In the genomic region with DNA sequence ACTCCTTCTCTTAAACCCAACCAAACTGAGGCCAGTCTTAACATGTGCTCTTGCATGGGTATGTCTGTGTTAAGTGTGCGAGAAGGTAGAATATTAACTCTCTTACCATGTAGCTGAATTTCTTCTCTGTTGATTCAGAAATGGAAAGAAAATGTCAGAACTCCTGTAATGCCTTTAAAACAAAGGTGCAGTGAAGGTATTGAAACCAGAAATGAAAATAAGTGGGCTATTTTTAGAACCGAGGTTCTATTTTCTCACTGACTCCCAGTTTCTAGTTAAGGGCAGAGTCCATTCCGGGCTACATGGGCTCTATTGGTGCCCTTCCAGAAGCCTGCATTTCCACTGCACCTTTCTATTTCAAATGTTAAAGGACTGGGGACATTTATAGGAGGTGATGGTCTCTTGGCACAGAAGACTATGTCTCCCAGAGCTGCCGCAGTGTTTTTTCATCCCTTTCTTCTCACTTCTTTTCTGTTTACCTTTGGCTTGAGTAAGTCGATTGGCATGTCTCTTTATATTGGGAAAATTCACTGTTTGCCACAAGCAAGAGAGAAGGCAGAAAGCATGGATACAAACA, we compare ENCODE assay signal across 1 cellular context.
A peak's percentile ranks its signal among the peaks of the same experiment; 100 is the strongest.
TF ChIP-seq lines count a peak whose summit lies in the region.

No MANE protein-coding gene starts in this region.

TF ChIP-seq in GM12878, 131 proteins besides CTCF, POLR2A, EP300 and RAD21 (continued from another document and continues in another):
- TF ChIP-seq, protein P1, sequence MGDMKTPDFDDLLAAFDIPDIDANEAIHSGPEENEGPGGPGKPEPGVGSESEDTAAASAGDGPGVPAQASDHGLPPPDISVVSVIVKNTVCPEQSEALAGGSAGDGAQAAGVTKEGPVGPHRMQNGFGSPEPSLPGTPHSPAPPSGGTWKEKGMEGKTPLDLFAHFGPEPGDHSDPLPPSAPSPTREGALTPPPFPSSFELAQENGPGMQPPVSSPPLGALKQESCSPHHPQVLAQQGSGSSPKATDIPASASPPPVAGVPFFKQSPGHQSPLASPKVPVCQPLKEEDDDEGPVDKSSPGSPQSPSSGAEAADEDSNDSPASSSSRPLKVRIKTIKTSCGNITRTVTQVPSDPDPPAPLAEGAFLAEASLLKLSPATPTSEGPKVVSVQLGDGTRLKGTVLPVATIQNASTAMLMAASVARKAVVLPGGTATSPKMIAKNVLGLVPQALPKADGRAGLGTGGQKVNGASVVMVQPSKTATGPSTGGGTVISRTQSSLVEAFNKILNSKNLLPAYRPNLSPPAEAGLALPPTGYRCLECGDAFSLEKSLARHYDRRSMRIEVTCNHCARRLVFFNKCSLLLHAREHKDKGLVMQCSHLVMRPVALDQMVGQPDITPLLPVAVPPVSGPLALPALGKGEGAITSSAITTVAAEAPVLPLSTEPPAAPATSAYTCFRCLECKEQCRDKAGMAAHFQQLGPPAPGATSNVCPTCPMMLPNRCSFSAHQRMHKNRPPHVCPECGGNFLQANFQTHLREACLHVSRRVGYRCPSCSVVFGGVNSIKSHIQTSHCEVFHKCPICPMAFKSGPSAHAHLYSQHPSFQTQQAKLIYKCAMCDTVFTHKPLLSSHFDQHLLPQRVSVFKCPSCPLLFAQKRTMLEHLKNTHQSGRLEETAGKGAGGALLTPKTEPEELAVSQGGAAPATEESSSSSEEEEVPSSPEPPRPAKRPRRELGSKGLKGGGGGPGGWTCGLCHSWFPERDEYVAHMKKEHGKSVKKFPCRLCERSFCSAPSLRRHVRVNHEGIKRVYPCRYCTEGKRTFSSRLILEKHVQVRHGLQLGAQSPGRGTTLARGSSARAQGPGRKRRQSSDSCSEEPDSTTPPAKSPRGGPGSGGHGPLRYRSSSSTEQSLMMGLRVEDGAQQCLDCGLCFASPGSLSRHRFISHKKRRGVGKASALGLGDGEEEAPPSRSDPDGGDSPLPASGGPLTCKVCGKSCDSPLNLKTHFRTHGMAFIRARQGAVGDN (IDR thresholded peaks at IDR 0.05): peak; percentile 79
- TF ChIP-seq, protein P2, sequence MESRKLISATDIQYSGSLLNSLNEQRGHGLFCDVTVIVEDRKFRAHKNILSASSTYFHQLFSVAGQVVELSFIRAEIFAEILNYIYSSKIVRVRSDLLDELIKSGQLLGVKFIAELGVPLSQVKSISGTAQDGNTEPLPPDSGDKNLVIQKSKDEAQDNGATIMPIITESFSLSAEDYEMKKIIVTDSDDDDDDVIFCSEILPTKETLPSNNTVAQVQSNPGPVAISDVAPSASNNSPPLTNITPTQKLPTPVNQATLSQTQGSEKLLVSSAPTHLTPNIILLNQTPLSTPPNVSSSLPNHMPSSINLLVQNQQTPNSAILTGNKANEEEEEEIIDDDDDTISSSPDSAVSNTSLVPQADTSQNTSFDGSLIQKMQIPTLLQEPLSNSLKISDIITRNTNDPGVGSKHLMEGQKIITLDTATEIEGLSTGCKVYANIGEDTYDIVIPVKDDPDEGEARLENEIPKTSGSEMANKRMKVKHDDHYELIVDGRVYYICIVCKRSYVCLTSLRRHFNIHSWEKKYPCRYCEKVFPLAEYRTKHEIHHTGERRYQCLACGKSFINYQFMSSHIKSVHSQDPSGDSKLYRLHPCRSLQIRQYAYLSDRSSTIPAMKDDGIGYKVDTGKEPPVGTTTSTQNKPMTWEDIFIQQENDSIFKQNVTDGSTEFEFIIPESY (IDR thresholded peaks at IDR 0.05): no peak
- TF ChIP-seq, protein P3, sequence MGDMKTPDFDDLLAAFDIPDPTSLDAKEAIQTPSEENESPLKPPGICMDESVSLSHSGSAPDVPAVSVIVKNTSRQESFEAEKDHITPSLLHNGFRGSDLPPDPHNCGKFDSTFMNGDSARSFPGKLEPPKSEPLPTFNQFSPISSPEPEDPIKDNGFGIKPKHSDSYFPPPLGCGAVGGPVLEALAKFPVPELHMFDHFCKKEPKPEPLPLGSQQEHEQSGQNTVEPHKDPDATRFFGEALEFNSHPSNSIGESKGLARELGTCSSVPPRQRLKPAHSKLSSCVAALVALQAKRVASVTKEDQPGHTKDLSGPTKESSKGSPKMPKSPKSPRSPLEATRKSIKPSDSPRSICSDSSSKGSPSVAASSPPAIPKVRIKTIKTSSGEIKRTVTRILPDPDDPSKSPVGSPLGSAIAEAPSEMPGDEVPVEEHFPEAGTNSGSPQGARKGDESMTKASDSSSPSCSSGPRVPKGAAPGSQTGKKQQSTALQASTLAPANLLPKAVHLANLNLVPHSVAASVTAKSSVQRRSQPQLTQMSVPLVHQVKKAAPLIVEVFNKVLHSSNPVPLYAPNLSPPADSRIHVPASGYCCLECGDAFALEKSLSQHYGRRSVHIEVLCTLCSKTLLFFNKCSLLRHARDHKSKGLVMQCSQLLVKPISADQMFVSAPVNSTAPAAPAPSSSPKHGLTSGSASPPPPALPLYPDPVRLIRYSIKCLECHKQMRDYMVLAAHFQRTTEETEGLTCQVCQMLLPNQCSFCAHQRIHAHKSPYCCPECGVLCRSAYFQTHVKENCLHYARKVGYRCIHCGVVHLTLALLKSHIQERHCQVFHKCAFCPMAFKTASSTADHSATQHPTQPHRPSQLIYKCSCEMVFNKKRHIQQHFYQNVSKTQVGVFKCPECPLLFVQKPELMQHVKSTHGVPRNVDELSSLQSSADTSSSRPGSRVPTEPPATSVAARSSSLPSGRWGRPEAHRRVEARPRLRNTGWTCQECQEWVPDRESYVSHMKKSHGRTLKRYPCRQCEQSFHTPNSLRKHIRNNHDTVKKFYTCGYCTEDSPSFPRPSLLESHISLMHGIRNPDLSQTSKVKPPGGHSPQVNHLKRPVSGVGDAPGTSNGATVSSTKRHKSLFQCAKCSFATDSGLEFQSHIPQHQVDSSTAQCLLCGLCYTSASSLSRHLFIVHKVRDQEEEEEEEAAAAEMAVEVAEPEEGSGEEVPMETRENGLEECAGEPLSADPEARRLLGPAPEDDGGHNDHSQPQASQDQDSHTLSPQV (IDR thresholded peaks at IDR 0.05): no peak
- TF ChIP-seq, protein P4, sequence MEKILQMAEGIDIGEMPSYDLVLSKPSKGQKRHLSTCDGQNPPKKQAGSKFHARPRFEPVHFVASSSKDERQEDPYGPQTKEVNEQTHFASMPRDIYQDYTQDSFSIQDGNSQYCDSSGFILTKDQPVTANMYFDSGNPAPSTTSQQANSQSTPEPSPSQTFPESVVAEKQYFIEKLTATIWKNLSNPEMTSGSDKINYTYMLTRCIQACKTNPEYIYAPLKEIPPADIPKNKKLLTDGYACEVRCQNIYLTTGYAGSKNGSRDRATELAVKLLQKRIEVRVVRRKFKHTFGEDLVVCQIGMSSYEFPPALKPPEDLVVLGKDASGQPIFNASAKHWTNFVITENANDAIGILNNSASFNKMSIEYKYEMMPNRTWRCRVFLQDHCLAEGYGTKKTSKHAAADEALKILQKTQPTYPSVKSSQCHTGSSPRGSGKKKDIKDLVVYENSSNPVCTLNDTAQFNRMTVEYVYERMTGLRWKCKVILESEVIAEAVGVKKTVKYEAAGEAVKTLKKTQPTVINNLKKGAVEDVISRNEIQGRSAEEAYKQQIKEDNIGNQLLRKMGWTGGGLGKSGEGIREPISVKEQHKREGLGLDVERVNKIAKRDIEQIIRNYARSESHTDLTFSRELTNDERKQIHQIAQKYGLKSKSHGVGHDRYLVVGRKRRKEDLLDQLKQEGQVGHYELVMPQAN (conservative IDR thresholded peaks at IDR 0.05): 0 out of 2 replicates have a peak, but pooled peaks have one; percentile 11
- TF ChIP-seq RBBP5 (conservative IDR thresholded peaks at IDR 0.05) (no peak), EZH2 (IDR thresholded peaks at IDR 0.05; ENCODE audit: borderline replicate concordance, control insufficient read depth, low read depth, low read length) (no peak), MTA3 (IDR thresholded peaks at IDR 0.05; ENCODE audit: borderline replicate concordance, low read length) (no peak), PML (IDR thresholded peaks at IDR 0.05; ENCODE audit: low read length) (no peak), NR2F1 (conservative IDR thresholded peaks at IDR 0.05) (0 out of 2 replicates have a peak, but pooled peaks have one; percentile 12), BHLHE40 (IDR thresholded peaks at IDR 0.05; ENCODE audit: borderline replicate concordance in 1 of 2, low read depth in 2 of 2, low read length in 1 of 2) (peak; percentile 32 to 34; a peak in 1 of 4 replicates), BRCA1 (IDR thresholded peaks at IDR 0.05; ENCODE audit: low read depth, low read length) (no peak), STAT3 (IDR thresholded peaks at IDR 0.05; ENCODE audit: low read depth, low read length) (no peak), NFXL1 (IDR thresholded peaks at IDR 0.05; ENCODE audit: borderline replicate concordance) (no peak), RFX5 (IDR thresholded peaks at IDR 0.05; ENCODE audit: low read depth, low read length) (no peak), MEF2A (IDR thresholded peaks at IDR 0.05; ENCODE audit: insufficient read depth, low read depth, low read length) (0 out of 2 replicates have a peak, but pooled peaks have one; percentile 52), BACH1 (IDR thresholded peaks at IDR 0.05; ENCODE audit: borderline replicate concordance) (no peak), FOS (IDR thresholded peaks at IDR 0.05; ENCODE audit: borderline replicate concordance, extremely low read depth, insufficient read length) (no peak), MTA2 (IDR thresholded peaks at IDR 0.05; ENCODE audit: low read depth) (peak; percentile 76; the same call in 1 of the 2 replicates), SMC3 (IDR thresholded peaks at IDR 0.05; ENCODE audit: borderline replicate concordance, low read length) (no peak), PAX8 (IDR thresholded peaks at IDR 0.05) (no peak), ZZZ3 (IDR thresholded peaks at IDR 0.05; ENCODE audit: control insufficient read depth, insufficient read length, low read depth) (no peak), YBX1 (IDR thresholded peaks at IDR 0.05) (no peak), RB1 (IDR thresholded peaks at IDR 0.05; ENCODE audit: borderline replicate concordance) (no peak)
- TF ChIP-seq, protein P5, sequence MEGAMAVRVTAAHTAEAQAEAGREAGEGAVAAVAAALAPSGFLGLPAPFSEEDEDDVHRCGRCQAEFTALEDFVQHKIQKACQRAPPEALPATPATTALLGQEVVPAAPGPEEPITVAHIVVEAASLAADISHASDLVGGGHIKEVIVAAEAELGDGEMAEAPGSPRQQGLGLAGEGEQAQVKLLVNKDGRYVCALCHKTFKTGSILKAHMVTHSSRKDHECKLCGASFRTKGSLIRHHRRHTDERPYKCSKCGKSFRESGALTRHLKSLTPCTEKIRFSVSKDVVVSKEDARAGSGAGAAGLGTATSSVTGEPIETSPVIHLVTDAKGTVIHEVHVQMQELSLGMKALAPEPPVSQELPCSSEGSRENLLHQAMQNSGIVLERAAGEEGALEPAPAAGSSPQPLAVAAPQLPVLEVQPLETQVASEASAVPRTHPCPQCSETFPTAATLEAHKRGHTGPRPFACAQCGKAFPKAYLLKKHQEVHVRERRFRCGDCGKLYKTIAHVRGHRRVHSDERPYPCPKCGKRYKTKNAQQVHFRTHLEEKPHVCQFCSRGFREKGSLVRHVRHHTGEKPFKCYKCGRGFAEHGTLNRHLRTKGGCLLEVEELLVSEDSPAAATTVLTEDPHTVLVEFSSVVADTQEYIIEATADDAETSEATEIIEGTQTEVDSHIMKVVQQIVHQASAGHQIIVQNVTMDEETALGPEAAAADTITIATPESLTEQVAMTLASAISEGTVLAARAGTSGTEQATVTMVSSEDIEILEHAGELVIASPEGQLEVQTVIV (IDR thresholded peaks at IDR 0.05; ENCODE audit: borderline replicate concordance, partially characterized antibody): no peak
- TF ChIP-seq, protein P6, sequence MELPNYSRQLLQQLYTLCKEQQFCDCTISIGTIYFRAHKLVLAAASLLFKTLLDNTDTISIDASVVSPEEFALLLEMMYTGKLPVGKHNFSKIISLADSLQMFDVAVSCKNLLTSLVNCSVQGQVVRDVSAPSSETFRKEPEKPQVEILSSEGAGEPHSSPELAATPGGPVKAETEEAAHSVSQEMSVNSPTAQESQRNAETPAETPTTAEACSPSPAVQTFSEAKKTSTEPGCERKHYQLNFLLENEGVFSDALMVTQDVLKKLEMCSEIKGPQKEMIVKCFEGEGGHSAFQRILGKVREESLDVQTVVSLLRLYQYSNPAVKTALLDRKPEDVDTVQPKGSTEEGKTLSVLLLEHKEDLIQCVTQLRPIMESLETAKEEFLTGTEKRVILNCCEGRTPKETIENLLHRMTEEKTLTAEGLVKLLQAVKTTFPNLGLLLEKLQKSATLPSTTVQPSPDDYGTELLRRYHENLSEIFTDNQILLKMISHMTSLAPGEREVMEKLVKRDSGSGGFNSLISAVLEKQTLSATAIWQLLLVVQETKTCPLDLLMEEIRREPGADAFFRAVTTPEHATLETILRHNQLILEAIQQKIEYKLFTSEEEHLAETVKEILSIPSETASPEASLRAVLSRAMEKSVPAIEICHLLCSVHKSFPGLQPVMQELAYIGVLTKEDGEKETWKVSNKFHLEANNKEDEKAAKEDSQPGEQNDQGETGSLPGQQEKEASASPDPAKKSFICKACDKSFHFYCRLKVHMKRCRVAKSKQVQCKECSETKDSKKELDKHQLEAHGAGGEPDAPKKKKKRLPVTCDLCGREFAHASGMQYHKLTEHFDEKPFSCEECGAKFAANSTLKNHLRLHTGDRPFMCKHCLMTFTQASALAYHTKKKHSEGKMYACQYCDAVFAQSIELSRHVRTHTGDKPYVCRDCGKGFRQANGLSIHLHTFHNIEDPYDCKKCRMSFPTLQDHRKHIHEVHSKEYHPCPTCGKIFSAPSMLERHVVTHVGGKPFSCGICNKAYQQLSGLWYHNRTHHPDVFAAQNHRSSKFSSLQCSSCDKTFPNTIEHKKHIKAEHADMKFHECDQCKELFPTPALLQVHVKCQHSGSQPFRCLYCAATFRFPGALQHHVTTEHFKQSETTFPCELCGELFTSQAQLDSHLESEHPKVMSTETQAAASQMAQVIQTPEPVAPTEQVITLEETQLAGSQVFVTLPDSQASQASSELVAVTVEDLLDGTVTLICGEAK (IDR thresholded peaks at IDR 0.05; ENCODE audit: borderline replicate concordance): no peak
- TF ChIP-seq, protein P7, sequence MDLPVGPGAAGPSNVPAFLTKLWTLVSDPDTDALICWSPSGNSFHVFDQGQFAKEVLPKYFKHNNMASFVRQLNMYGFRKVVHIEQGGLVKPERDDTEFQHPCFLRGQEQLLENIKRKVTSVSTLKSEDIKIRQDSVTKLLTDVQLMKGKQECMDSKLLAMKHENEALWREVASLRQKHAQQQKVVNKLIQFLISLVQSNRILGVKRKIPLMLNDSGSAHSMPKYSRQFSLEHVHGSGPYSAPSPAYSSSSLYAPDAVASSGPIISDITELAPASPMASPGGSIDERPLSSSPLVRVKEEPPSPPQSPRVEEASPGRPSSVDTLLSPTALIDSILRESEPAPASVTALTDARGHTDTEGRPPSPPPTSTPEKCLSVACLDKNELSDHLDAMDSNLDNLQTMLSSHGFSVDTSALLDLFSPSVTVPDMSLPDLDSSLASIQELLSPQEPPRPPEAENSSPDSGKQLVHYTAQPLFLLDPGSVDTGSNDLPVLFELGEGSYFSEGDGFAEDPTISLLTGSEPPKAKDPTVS (IDR thresholded peaks at IDR 0.05; ENCODE audit: low read depth, low read length): no peak
- TF ChIP-seq, protein P8, sequence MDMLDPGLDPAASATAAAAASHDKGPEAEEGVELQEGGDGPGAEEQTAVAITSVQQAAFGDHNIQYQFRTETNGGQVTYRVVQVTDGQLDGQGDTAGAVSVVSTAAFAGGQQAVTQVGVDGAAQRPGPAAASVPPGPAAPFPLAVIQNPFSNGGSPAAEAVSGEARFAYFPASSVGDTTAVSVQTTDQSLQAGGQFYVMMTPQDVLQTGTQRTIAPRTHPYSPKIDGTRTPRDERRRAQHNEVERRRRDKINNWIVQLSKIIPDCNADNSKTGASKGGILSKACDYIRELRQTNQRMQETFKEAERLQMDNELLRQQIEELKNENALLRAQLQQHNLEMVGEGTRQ (IDR thresholded peaks at IDR 0.05; ENCODE audit: borderline replicate concordance, low read depth, low read length): no peak
